Comparison of ENCODE assay signal across 8 cellular contexts in the genomic region with DNA sequence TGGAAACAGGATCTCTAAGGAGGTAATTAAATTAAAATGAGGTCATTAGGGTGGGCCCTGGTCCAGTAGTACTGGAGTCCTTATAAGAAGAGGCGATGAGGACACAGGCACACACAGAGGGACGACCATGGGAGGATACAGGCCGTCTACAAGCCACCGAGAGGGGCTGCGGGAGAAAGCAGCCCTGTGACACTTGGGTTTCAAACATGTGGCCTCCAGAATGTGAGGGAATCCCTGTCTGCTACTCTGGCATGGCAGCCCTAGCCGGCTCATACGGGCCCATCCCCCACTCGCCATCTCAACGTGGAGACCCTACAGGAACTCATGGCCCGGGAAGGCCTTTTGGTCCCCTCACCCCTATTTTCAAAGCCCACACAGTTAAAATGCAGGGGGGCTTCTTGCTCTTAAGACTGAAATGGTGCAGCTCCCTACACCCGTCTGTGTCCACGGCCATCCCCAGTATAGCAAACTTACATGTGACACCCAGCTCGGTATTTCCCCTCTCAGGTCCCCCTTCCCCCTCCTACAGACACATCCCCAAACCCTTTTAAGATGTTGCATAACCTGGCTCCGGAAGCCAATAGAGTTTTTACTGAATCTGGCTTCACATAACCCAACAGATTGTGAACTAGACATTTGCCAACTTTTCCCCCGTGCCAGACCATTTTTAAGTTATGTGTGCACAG.
DNase-seq lines count a peak whose midpoint lies in the region; ATAC-seq and TF ChIP-seq lines count a peak whose summit lies in the region.

No MANE protein-coding gene starts in this region.

- no peaks in the 10 kb centered on the region for H3K36me3 Mint-ChIP-seq in chondrocyte (ENCODE audit: low read depth)

- H3K9me3 ChIP-seq in mononuclear cell (ENCODE audit: low read depth, low read length), result no peaks in the 10 kb centered on the region
- H3K9me3 ChIP-seq in uterus, result no peaks in the 10 kb centered on the region

- H3K27ac ChIP-seq in uterus, result peak overlapping the region; percentile 81 to 84

- TF ChIP-seq CTCF in chondrocyte (IDR thresholded peaks at IDR 0.05), result no peak
- TF ChIP-seq CTCF in uterus (IDR thresholded peaks at IDR 0.05), result no peak

- peaks cover 20% of the 10 kb centered on the region for H3K4me1 Mint-ChIP-seq in chondrocyte (ENCODE audit: low read depth)

- H3K4me1 ChIP-seq in mononuclear cell (ENCODE audit: insufficient read depth, low read length) (peaks cover 47% of the 10 kb centered on the region), uterus (no peaks in the 10 kb centered on the region)

- peak; percentile 36 to 39 for DNase-seq in activated CD4-positive, alpha-beta T cell treated with anti-CD3 and anti-CD28 coated beads for 4 hours
- DNase-seq in activated CD4-positive, alpha-beta T cell treated with anti-CD3 and anti-CD28 coated beads for 1 hour, result no peak
- DNase-seq in SK-N-DZ (ENCODE audit: low spot score) (peak; percentile 59), chondrocyte (ENCODE audit: low spot score) (no peak), uterus (peak; percentile 45 to 64), HCEC 1CT (no peak)

- intact Hi-C loops in uterus (cut with DNase I; ENCODE audit: low total_unique reads), result loop anchor here (5.0 kb wide), 1 partner anchor 122 kb away; no protein-coding TSS in a partner anchor

- peak overlapping the region; percentile 58 for H3K4me3 Mint-ChIP-seq in chondrocyte (ENCODE audit: unreplicated experiment)

- H3K27me3 Mint-ChIP-seq in chondrocyte (ENCODE audit: low read depth), result no peaks in the 10 kb centered on the region

- H3K27ac Mint-ChIP-seq in chondrocyte (ENCODE audit: unreplicated experiment), result peak overlapping the region; percentile 88

- ATAC-seq in HG02884 (IDR thresholded peaks at IDR 0.05; ENCODE audit: unreplicated experiment), result peak; percentile 40

- H3K27me3 ChIP-seq in mononuclear cell (ENCODE audit: insufficient read depth, low read length) (no peaks in the 10 kb centered on the region), uterus (no peaks in the 10 kb centered on the region)

- H3K36me3 ChIP-seq in uterus, result no peaks in the 10 kb centered on the region

- H3K4me3 ChIP-seq in mononuclear cell (ENCODE audit: low read length), result peak overlapping the region; percentile 4
- no peak overlapping the region for H3K4me3 ChIP-seq in uterus

- H3K9me3 Mint-ChIP-seq in chondrocyte (ENCODE audit: low read depth), result peaks cover 8% of the 10 kb centered on the region

- peak in 1 of 2 donors; percentile 19 for TF ChIP-seq POLR2A in uterus (IDR thresholded peaks at IDR 0.05)

Comparison
In these comparisons a context has a peak if more than half of its experiments do, and no peak if none do; other contexts are left out.
1. DNase-seq: peak in activated CD4-positive, alpha-beta T cell treated with anti-CD3 and anti-CD28 coated beads for 4 hours (2 of 2), SK-N-DZ (single experiment) and uterus (2 of 2); none in activated CD4-positive, alpha-beta T cell treated with anti-CD3 and anti-CD28 coated beads for 1 hour (single experiment), chondrocyte (single experiment) and HCEC 1CT (single experiment).